9 cellular contexts compared by ENCODE assay signal in the genomic region with DNA sequence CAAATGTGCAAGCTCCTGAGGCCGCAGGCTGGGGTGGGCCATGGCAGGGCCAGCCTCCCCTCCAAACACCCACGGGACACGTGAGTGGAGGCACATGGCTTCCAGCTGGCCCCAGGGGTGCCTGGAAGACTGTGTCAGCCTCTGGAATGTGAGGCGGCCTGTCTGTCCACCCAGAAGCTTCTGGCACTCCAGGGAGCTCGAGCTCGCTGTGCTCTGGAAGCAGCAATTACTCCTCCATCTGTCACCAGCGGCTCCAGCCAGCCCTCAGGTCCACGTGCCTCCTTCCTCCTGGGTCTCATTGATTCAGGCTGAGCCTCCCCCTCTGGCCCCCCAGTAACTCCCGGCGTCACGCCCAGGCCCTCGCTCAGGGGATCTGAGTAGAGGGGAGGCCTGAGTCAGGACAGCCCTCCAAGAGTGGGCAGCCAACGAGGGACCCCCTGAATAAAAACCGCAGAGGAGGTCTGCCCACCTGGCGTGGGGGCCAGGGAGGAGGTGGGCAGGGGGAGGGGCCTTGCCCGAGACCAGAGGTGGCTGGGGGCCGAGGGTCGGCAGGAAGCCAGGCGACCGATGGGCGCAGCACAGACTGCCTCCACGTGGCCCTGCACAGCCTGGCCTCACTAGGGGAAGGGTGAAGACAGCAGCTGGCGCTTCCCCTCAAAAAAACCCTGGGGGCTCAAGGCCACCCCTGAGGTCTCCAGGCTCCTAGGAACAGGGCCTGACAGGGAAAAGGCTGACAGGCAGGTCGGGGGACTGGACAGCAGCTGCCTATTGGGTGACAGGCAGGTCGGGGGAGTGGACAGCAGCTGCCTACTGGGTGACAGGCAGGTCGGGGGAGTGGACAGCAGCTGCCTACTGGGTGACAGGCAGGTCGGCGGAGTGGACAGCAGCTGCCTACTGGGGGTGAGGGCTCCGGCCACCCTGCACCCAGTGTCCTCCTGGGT. TPM values are rescaled to one million over a fixed set of nuclear protein-coding genes. Genes with fewer than 3 reads are reported as not detected.
DNase-seq lines count a peak whose midpoint lies in the region; ATAC-seq and TF ChIP-seq lines count a peak whose summit lies in the region.
"Had no signal": no experiment of that assay in that cellular context is flagged by ENCODE, and none has a peak within 500 bp of the region (broad histone marks: within the 10 kb centered on the region; RNA-seq: fewer than 3 reads in every experiment).

No MANE protein-coding gene starts in this region.

- no peaks in the 10 kb centered on the region for H3K27me3 Mint-ChIP-seq in activated T-helper 17 cell treated with anti-CD3 and anti-CD28 coated beads, Interleukin-2, amount 50 U/mL, for 72 hours
- H3K27me3 Mint-ChIP-seq: activated naive CD8-positive, alpha-beta T cell treated with anti-CD3 and anti-CD28 coated beads, Interleukin-2, amount 10 ng/mL, durations not matched to agents 7 days and 5 days had no signal

- H3K4me1 ChIP-seq in SJCRH30: peaks cover 41% of the 10 kb centered on the region

- H3K27ac ChIP-seq in SJCRH30: peak overlapping the region; percentile 98

- H3K27ac Mint-ChIP-seq in activated T-helper 17 cell treated with anti-CD3 and anti-CD28 coated beads, Interleukin-2, amount 50 U/mL, for 72 hours: no peak overlapping the region
- H3K27ac Mint-ChIP-seq: activated naive CD8-positive, alpha-beta T cell treated with anti-CD3 and anti-CD28 coated beads, Interleukin-2, amount 10 ng/mL, durations not matched to agents 7 days and 5 days had no signal

- no peaks in the 10 kb centered on the region for H3K36me3 ChIP-seq in SJCRH30

- TF ChIP-seq CTCF in foreskin fibroblast (IDR thresholded peaks at IDR 0.05; ENCODE audit: low read depth, low read length): no peak

- DNase-seq in EH (ENCODE audit: low read depth) (peak; percentile 97), SJCRH30 (peak; percentile 97 to 98), foreskin fibroblast (peak; percentile 95 to 97), sciatic nerve (ENCODE audit: low spot score) (peak; percentile 73), hippocampal formation (lab: John Stamatoyannopoulos, UW) (no peak)
- no peak for DNase-seq in stimulated activated CD4-positive, alpha-beta T cell treated with anti-CD3 and anti-CD28 coated beads, Interleukin-12 subunit alpha, Interleukin-12 subunit beta, amount 100 ng/mL, for 4 hours
- DNase-seq: activated naive CD8-positive, alpha-beta T cell treated with anti-CD3 and anti-CD28 coated beads, Interleukin-2, amount 10 ng/mL, durations not matched to agents 7 days and 5 days had no signal

- H3K27me3 ChIP-seq in SJCRH30: no peaks in the 10 kb centered on the region

- H3K4me1 Mint-ChIP-seq in activated T-helper 17 cell treated with anti-CD3 and anti-CD28 coated beads, Interleukin-2, amount 50 U/mL, for 72 hours: peaks cover 4% of the 10 kb centered on the region

- no peaks in the 10 kb centered on the region for H3K9me3 ChIP-seq in SJCRH30 (replicated peaks)

- no peak overlapping the region for H3K4me3 Mint-ChIP-seq in activated T-helper 17 cell treated with anti-CD3 and anti-CD28 coated beads, Interleukin-2, amount 50 U/mL, for 72 hours
- H3K4me3 Mint-ChIP-seq: activated naive CD8-positive, alpha-beta T cell treated with anti-CD3 and anti-CD28 coated beads, Interleukin-2, amount 10 ng/mL, durations not matched to agents 7 days and 5 days had no signal

- peak overlapping the region; percentile 50 for H3K4me3 ChIP-seq in SJCRH30
- peak overlapping the region in 1 of 2 donors; percentile 24 for H3K4me3 ChIP-seq in foreskin fibroblast (ENCODE audit: low read depth in 1 of 2, low read length in 2 of 2)

- intact Hi-C loops in sciatic nerve (cut with DNase I): no loop called here

- peak; percentile 49 for ATAC-seq in sciatic nerve
- no peak for ATAC-seq in activated T-helper 17 cell treated with anti-CD3 and anti-CD28 coated beads, Interleukin-2, amount 50 U/mL, for 72 hours (replicated peaks)
- ATAC-seq in HG02798 (IDR thresholded peaks at IDR 0.05; ENCODE audit: poor library complexity, unreplicated experiment): no peak

- no peaks in the 10 kb centered on the region for H3K9me3 Mint-ChIP-seq in activated T-helper 17 cell treated with anti-CD3 and anti-CD28 coated beads, Interleukin-2, amount 50 U/mL, for 72 hours
- H3K9me3 Mint-ChIP-seq: activated naive CD8-positive, alpha-beta T cell treated with anti-CD3 and anti-CD28 coated beads, Interleukin-2, amount 10 ng/mL, durations not matched to agents 7 days and 5 days had no signal

- H3K36me3 Mint-ChIP-seq in activated T-helper 17 cell treated with anti-CD3 and anti-CD28 coated beads, Interleukin-2, amount 50 U/mL, for 72 hours (ENCODE audit: low read depth): peaks cover 28% of the 10 kb centered on the region
- H3K36me3 Mint-ChIP-seq: activated naive CD8-positive, alpha-beta T cell treated with anti-CD3 and anti-CD28 coated beads, Interleukin-2, amount 10 ng/mL, durations not matched to agents 7 days and 5 days had no signal

RNA-seq across cellular contexts. Expression of gene PIEZO1, which starts 11.9 kb away (rescaled TPM):
- 23.8 and 28.1 TPM in 2 replicates for total RNA-seq in SJCRH30 (2014; rRNA removed; shearing (Covaris generic))
- total RNA-seq in sciatic nerve: 111 TPM
- 100 to 1,000 TPM; 197 to 326 TPM for total RNA-seq in activated T-helper 17 cell treated with anti-CD3 and anti-CD28 coated beads, Interleukin-2, amount 50 U/mL, for 72 hours

RNA-seq across cellular contexts. Expression of gene CDT1, which starts 30.4 kb away (rescaled TPM):
- 24.3 and 27.2 TPM in 2 replicates for total RNA-seq in SJCRH30 (2014; rRNA removed; shearing (Covaris generic))
- 0.76 TPM for total RNA-seq in sciatic nerve
- 100 to 1,000 TPM in 1 of 2 donors, 10 to 100 TPM in 1; 96.6 to 141 TPM for total RNA-seq in activated T-helper 17 cell treated with anti-CD3 and anti-CD28 coated beads, Interleukin-2, amount 50 U/mL, for 72 hours

RNA-seq across cellular contexts. Expression of gene APRT, which starts 38.6 kb away (rescaled TPM):
- 43.4 and 46.5 TPM in 2 replicates for total RNA-seq in SJCRH30 (2014; rRNA removed; shearing (Covaris generic))
- 46.0 TPM for total RNA-seq in sciatic nerve
- total RNA-seq in activated T-helper 17 cell treated with anti-CD3 and anti-CD28 coated beads, Interleukin-2, amount 50 U/mL, for 72 hours: 100 to 1,000 TPM; 132 to 139 TPM

Comparison
In these comparisons a context has a peak if more than half of its experiments do, and no peak if none do; other contexts are left out.
1. DNase-seq: peak in EH (single experiment), SJCRH30 (2 of 2), foreskin fibroblast (2 of 2) and sciatic nerve (single experiment); none in hippocampal formation (0 of 2) and stimulated activated CD4-positive, alpha-beta T cell treated with anti-CD3 and anti-CD28 coated beads, Interleukin-12 subunit alpha, Interleukin-12 subunit beta, amount 100 ng/mL, for 4 hours (single experiment).
2. RNA of gene CDT1, which starts 30.4 kb away (total RNA-seq): 96.6 to 141 TPM in activated T-helper 17 cell treated with anti-CD3 and anti-CD28 coated beads, Interleukin-2, amount 50 U/mL, for 72 hours and 24.3 to 27.2 TPM in SJCRH30; 0.76 TPM in sciatic nerve (single experiment); every median in the first group is over 10 times any median in the second.